ENCODE assay signal across 11 cellular contexts in the genomic region with DNA sequence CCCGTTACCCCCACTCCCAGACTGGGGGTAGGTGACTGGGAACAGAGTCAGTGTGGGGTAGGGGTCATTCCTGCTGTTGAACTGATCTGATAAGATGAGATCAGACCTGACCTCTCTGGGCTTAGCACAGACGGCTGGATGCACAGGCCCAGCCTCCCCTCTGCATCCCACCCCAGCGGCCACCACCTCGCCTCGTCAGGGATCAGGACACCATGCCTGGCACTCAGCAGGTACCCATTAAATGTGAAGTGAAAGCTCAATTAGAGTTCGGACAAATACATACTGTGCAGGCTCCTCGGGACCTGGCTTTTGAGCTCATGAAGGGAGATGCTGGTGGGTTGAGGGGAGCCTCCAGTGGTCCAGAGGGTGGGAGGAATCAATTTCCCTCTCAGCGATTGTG. TPM values are rescaled to one million over a fixed set of nuclear protein-coding genes. Genes with fewer than 3 reads are reported as not detected.
DNase-seq lines count a peak whose midpoint lies in the region; ATAC-seq and TF ChIP-seq lines count a peak whose summit lies in the region.
"Had no signal": no experiment of that assay in that cellular context is flagged by ENCODE, and none has a peak within 500 bp of the region (broad histone marks: within the 10 kb centered on the region; RNA-seq: fewer than 3 reads in every experiment).

No MANE protein-coding gene starts in this region.

- no peak overlapping the region for H3K4ac ChIP-seq in neuronal stem cell (ENCODE audit: low read length)

- H3K9ac ChIP-seq in adipocyte (ENCODE audit: low read length) (peak overlapping the region; percentile 88), neuronal stem cell (ENCODE audit: low read depth, low read length, poor library complexity) (no peak overlapping the region)

- H3K4me2 ChIP-seq in neuronal stem cell (ENCODE audit: insufficient read depth, low read length, poor library complexity, severe bottlenecking), result no peak overlapping the region

- peak overlapping the region; percentile 70 for H3K4me3 ChIP-seq in adipocyte (ENCODE audit: low read length)
- H3K4me3 ChIP-seq in neuronal stem cell (ENCODE audit: low read length in 2 of 2), result no peak overlapping the region
- peak overlapping the region in 3 of 4 donors; percentile 8 to 37 (median 18) for H3K4me3 ChIP-seq in tibial nerve

- peaks cover 2% of the 10 kb centered on the region for H3K79me1 ChIP-seq in neuronal stem cell (ENCODE audit: low read depth, low read length)

- H3K23ac ChIP-seq in neuronal stem cell (ENCODE audit: low read depth, low read length, poor library complexity), result no peak overlapping the region

- H2BK5ac ChIP-seq in neuronal stem cell (ENCODE audit: low read length), result no peak overlapping the region

- H3K27ac ChIP-seq in epithelial cell of prostate, result peak overlapping the region; percentile 59
- no peak overlapping the region for H3K27ac ChIP-seq in neuronal stem cell (replicated peaks; ENCODE audit: low read length)
- peak overlapping the region; percentile 76 to 97 (median 92) for H3K27ac ChIP-seq in tibial nerve

- H2AFZ ChIP-seq in neuronal stem cell (ENCODE audit: low read length), result no peak overlapping the region

- H3K9me3 ChIP-seq in adipocyte (ENCODE audit: control insufficient read depth, low read length) (no peaks in the 10 kb centered on the region), neuronal stem cell (replicated peaks in 1 of 2; ENCODE audit: control insufficient read depth in 2 of 2, insufficient read depth in 1 of 2, low read depth in 1 of 2, low read length in 2 of 2) (no peaks in the 10 kb centered on the region), tibial nerve (no peaks in the 10 kb centered on the region)

- DNase-seq in adipocyte (ENCODE audit: low read depth) (no peak), epithelial cell of prostate (ENCODE audit: low read depth, low spot score) (no peak), neuronal stem cell (ENCODE audit: low spot score) (no peak), tibial nerve (ENCODE audit: low spot score in 2 of 2) (no peak), DMS79 (lab: John Stamatoyannopoulos, UW) (no peak), A172 (ENCODE audit: low spot score) (no peak)
- DNase-seq: Kasumi-1, NCI-H345 had no signal

- TF ChIP-seq CTCF in tibial nerve (IDR thresholded peaks at IDR 0.05), result no peak

- H2AK5ac ChIP-seq in neuronal stem cell (ENCODE audit: low read depth, low read length), result peak overlapping the region; percentile 36

- H3K14ac ChIP-seq in neuronal stem cell (ENCODE audit: low read length), result no peak overlapping the region

- H2BK15ac ChIP-seq in neuronal stem cell (ENCODE audit: low read length), result peak overlapping the region; percentile 41

- TF ChIP-seq EP300 in tibial nerve (IDR thresholded peaks at IDR 0.05), result no peak

- peak overlapping the region; percentile 34 for H2BK12ac ChIP-seq in neuronal stem cell (ENCODE audit: low read length)

- WGBS in neuronal stem cell (ENCODE audit: extremely low coverage in 2 of 2, insufficient read length in 2 of 2, insufficient replicate concordance in 1 of 2), 2 donors, result no CpG with 5 or more reads among the region's 8 CpGs
- 48 to 57% methylated on average over 8 of the region's 8 CpGs for WGBS in tibial nerve, 2 donors

- ATAC-seq in HG02678 (IDR thresholded peaks at IDR 0.05; ENCODE audit: unreplicated experiment), result no peak
- ATAC-seq: esophagus mucosa, HCT116 had no signal

- no peak for TF ChIP-seq POLR2A in tibial nerve (IDR thresholded peaks at IDR 0.05)

- H4K91ac ChIP-seq in neuronal stem cell (ENCODE audit: low read depth, low read length, poor library complexity), result no peak overlapping the region

- H3K36me3 ChIP-seq in adipocyte (ENCODE audit: control insufficient read depth, insufficient read depth, low read length, severe bottlenecking) (no peaks in the 10 kb centered on the region), neuronal stem cell (replicated peaks in 1 of 2; ENCODE audit: control insufficient read depth in 2 of 2, insufficient read depth in 2 of 2, low read length in 2 of 2) (peaks cover 0 to 16% of the 10 kb centered on the region in 2 donors), tibial nerve (no peaks in the 10 kb centered on the region)

- H3K4me1 ChIP-seq in adipocyte (ENCODE audit: control insufficient read depth, insufficient read depth, low read length) (peaks cover 32% of the 10 kb centered on the region), neuronal stem cell (ENCODE audit: control insufficient read depth in 2 of 2, insufficient read depth in 1 of 2, low read depth in 1 of 2, low read length in 2 of 2) (peaks cover 49 to 55% of the 10 kb centered on the region in 2 donors), tibial nerve (peaks cover 10 to 100% (median 79%) of the 10 kb centered on the region in 4 donors)

- no peaks in the 10 kb centered on the region for H3K27me3 ChIP-seq in adipocyte (replicated peaks; ENCODE audit: control insufficient read depth, insufficient read depth, low read length)
- H3K27me3 ChIP-seq in neuronal stem cell (ENCODE audit: control insufficient read depth in 3 of 3, insufficient read depth in 3 of 3, low read depth in 1 of 3, low read length in 3 of 3), result no peaks in the 10 kb centered on the region
- no peaks in the 10 kb centered on the region for H3K27me3 ChIP-seq in tibial nerve

- no peak overlapping the region for H2BK120ac ChIP-seq in neuronal stem cell (ENCODE audit: low read depth, low read length)

- H4K8ac ChIP-seq in neuronal stem cell (ENCODE audit: low read depth, low read length), result no peak overlapping the region

- H3K18ac ChIP-seq in neuronal stem cell (ENCODE audit: low read length), result peak overlapping the region; percentile 25

RNA-seq across cellular contexts. Expression of a gene that starts 15.7 kb away (rescaled TPM):
- polyA plus RNA-seq in neuronal stem cell (2013, experiment 1 of 2), result 16.2 TPM
- polyA plus RNA-seq in neuronal stem cell (2013, experiment 2 of 2), result 16.8 TPM
- 100 to 1,000 TPM in 3 of 4 donors, 10 to 100 TPM in 1; 51.8 to 108 (median 105) TPM for total RNA-seq in tibial nerve
- 7.0 and 11.2 TPM in 2 replicates for total RNA-seq in A172 (2014; rRNA removed; shearing (Covaris generic))

Comparison
In these comparisons a context has a peak if more than half of its experiments do, and no peak if none do; other contexts are left out.
1. H3K4me3 ChIP-seq: peak in adipocyte (single experiment) and tibial nerve (3 of 4); none in neuronal stem cell (0 of 2).